In the genomic region with DNA sequence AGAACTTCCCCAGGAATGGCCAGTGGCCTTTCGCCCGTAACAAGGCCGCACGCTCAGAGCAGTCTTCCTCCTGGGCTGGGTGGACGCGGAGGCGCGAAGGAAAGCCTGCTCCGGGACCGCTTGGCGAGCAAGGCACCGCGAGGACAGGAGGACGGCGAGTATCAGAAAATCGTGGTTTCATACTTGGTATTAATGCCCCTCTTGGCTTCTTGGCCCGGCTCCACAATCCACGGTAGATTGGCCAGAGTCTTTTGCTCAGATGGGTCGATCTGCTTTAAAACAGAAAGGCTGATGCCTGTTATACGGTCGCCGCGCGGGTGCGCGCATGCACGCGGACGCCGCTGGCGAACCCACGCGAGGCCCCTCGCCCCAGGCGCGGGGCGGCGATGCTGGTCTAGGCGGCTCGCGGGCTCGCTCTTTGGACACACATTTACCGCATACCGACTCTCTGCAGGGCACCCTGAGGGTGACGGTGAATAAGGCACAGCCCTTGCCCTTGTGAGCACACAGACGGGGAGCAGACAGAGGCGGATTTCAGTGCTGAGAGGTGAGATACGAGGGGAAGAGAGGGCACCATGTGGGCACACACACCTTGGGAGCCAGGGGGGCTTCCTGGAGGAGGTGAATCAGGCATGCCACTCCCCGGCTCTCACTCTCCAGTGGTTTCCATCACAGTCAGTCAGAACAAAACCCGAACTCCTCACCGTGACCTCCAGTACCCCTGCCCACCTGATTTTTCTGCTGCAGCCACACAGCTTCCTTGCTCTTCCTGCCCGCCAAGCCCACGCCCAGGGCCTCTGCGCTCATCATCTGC, we compare ENCODE assay signal across 7 cellular contexts.
DNase-seq lines count a peak whose midpoint lies in the region; ATAC-seq and TF ChIP-seq lines count a peak whose summit lies in the region.

No MANE protein-coding gene starts in this region.

- in situ Hi-C loops in mammary epithelial cell (cut with MboI; ENCODE audit: low sequenced_read_pairs in 2 of 2): no loop called here

- H2AFZ ChIP-seq in Karpas-422 (ENCODE audit: low read length): peak overlapping the region; percentile 61; the same call in 1 of the 2 replicates
- H2AFZ ChIP-seq in mammary epithelial cell (ENCODE audit: low read depth, low read length): peak overlapping the region; percentile 91

- H3K9me3 ChIP-seq in Karpas-422 (ENCODE audit: low read length): no peaks in the 10 kb centered on the region
- H3K9me3 ChIP-seq in mammary epithelial cell (replicated peaks; ENCODE audit: insufficient read depth, low read length): no peaks in the 10 kb centered on the region
- no peaks in the 10 kb centered on the region for H3K9me3 ChIP-seq in right lobe of liver
- peaks cover 0 to 4% (median 2%) of the 10 kb centered on the region in 5 donors for H3K9me3 ChIP-seq in subcutaneous abdominal adipose tissue (ENCODE audit: control insufficient read depth in 5 of 5, low read length in 5 of 5)

- intact Hi-C loops in mammary epithelial cell (cut with micrococcal nuclease): no loop called here
- intact Hi-C loops in right lobe of liver (cut with DNase I): no loop called here

- ATAC-seq in GM19035 (IDR thresholded peaks at IDR 0.05; ENCODE audit: unreplicated experiment): peak; percentile 54
- ATAC-seq in right lobe of liver: peak; percentile 49 to 65 (median 60)

- H3K4me2 ChIP-seq in Karpas-422 (ENCODE audit: low read depth, low read length, poor library complexity, severe bottlenecking) (peak overlapping the region; percentile 78), mammary epithelial cell (ENCODE audit: insufficient read depth, low read depth, low read length) (peak overlapping the region; percentile 98)

- no peak for TF ChIP-seq POLR2A in right lobe of liver (IDR thresholded peaks at IDR 0.05)

- no TSS peak for BruUV-seq in mammary epithelial cell (replicated peaks; lab: Mats Ljungman, UMichigan)

- H3K27ac ChIP-seq in Karpas-422 (ENCODE audit: low read length) (no peak overlapping the region), mammary epithelial cell (ENCODE audit: insufficient read depth, low read depth, low read length) (no peak overlapping the region), right lobe of liver (no peak overlapping the region), subcutaneous abdominal adipose tissue (ENCODE audit: low read depth, low read length) (no peak overlapping the region)

- CTCF ChIA-PET in mammary epithelial cell (lab: Charles Lee; ENCODE audit: low non-redundant PET): no interaction called here

- H3K27me3 ChIP-seq in Karpas-422 (ENCODE audit: low read length) (no peaks in the 10 kb centered on the region; the same call in 1 of the 2 replicates), mammary epithelial cell (ENCODE audit: insufficient read depth, low read length) (peaks cover 2% of the 10 kb centered on the region), right lobe of liver (no peaks in the 10 kb centered on the region), subcutaneous abdominal adipose tissue (ENCODE audit: control insufficient read depth in 5 of 5, insufficient read depth in 4 of 5, low read length in 5 of 5) (peaks cover 6 to 17% (median 7%) of the 10 kb centered on the region in 5 donors)

- WGBS in mammary epithelial cell (ENCODE audit: low coverage, missing lambda C conversion rate): 25% methylated on average over 15 of the region's 54 CpGs
- WGBS in right lobe of liver (ENCODE audit: insufficient coverage, low coverage, low lambda C conversion rate, missing lambda C conversion rate): 16% methylated on average over 24 of the region's 54 CpGs

- H4K20me1 ChIP-seq in Karpas-422 (ENCODE audit: insufficient read depth, low read depth, low read length) (no peaks in the 10 kb centered on the region), mammary epithelial cell (ENCODE audit: insufficient read depth, low read length) (no peaks in the 10 kb centered on the region)

- no peaks in the 10 kb centered on the region for H3K9me2 ChIP-seq in Karpas-422 (replicated peaks; ENCODE audit: insufficient read depth, low read length)

- dilution Hi-C loops in mammary epithelial cell (cut with HindIII; ENCODE audit: low sequenced_read_pairs): no loop called here

- H3K79me2 ChIP-seq in Karpas-422 (ENCODE audit: low read length): no peaks in the 10 kb centered on the region
- H3K79me2 ChIP-seq in mammary epithelial cell (ENCODE audit: insufficient read depth, low read length): no peaks in the 10 kb centered on the region

- no peak for TF ChIP-seq CTCF in mammary epithelial cell (conservative IDR thresholded peaks at IDR 0.05 in 1 of 2, IDR thresholded peaks at IDR 0.05 in 1 of 2; ENCODE audit: extremely low read depth in 1 of 2, insufficient read depth in 1 of 2, low read depth in 1 of 2, low read length in 2 of 2)
- no peak for TF ChIP-seq CTCF in right lobe of liver (IDR thresholded peaks at IDR 0.05)

- H3K9ac ChIP-seq in Karpas-422 (ENCODE audit: low read length): peak overlapping the region; percentile 58
- H3K9ac ChIP-seq in mammary epithelial cell (ENCODE audit: insufficient read depth, low read length): no peak overlapping the region
- peak overlapping the region in 3 of 5 donors; percentile 11 to 64 (median 56) for H3K9ac ChIP-seq in subcutaneous abdominal adipose tissue (ENCODE audit: low read length in 5 of 5)

- H3K4me3 ChIP-seq in Karpas-422 (ENCODE audit: low read length) (peak overlapping the region; percentile 68), mammary epithelial cell (replicated peaks in 1 of 3; ENCODE audit: insufficient read depth in 1 of 3, low read depth in 2 of 3, low read length in 3 of 3) (peak overlapping the region; percentile 22 to 53 (median 32)), right lobe of liver (peak overlapping the region; percentile 16 to 46 (median 25)), subcutaneous abdominal adipose tissue (ENCODE audit: low read depth in 1 of 5, low read length in 5 of 5) (peak overlapping the region; percentile 66 to 80 (median 74))

- H3K4me1 ChIP-seq in Karpas-422 (ENCODE audit: low read length): peaks cover 20% of the 10 kb centered on the region
- H3K4me1 ChIP-seq in mammary epithelial cell (ENCODE audit: insufficient read depth, low read length): peaks cover 6% of the 10 kb centered on the region
- peaks cover 0 to 6% (median 0%) of the 10 kb centered on the region in 4 donors for H3K4me1 ChIP-seq in right lobe of liver
- peaks cover 3 to 10% (median 10%) of the 10 kb centered on the region in 5 donors for H3K4me1 ChIP-seq in subcutaneous abdominal adipose tissue (ENCODE audit: control insufficient read depth in 5 of 5, insufficient read depth in 5 of 5, low read length in 5 of 5)

- DNase-seq in Karpas-422 (peak; percentile 53), mammary epithelial cell (no peak), right lobe of liver (peak in 1 of 3 donors; percentile 28), MV-4-11 (lab: John Stamatoyannopoulos, UW) (no peak), HuH-7 (ENCODE audit: low spot score) (no peak)

- no peaks in the 10 kb centered on the region for H3K36me3 ChIP-seq in Karpas-422 (ENCODE audit: insufficient read depth, low read length)
- no peaks in the 10 kb centered on the region for H3K36me3 ChIP-seq in mammary epithelial cell (ENCODE audit: insufficient read depth, low read length)
- H3K36me3 ChIP-seq in right lobe of liver: no peaks in the 10 kb centered on the region
- no peaks in the 10 kb centered on the region for H3K36me3 ChIP-seq in subcutaneous abdominal adipose tissue (ENCODE audit: control insufficient read depth in 5 of 5, insufficient read depth in 5 of 5, low read length in 5 of 5)
